11 cellular contexts compared by ENCODE assay signal in the genomic region with DNA sequence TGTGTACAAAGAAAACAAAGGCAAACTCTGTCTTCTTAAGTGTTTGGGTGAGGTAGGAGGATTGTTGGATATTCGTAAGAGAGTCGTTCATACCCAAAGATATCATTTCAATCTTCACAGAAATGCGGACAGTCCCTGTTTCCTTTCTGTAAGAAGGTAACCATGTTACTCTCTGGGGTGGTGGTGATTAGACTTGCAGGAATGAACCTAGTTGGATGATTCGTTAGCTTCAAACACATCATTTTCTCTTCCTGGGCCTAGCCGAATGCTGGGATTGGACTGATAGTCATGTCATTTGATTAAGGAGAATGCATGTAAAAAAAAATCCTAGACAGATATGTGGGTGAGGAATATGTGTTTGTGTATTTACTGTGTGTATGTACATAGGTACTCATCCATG. TPM values are rescaled to one million over a fixed set of nuclear protein-coding genes. Genes with fewer than 3 reads are reported as not detected.
DNase-seq lines count a peak whose midpoint lies in the region; ATAC-seq, FAIRE-seq and TF ChIP-seq lines count a peak whose summit lies in the region.
"Had no signal": no experiment of that assay in that cellular context is flagged by ENCODE, and none has a peak within 500 bp of the region (broad histone marks: within the 10 kb centered on the region; RNA-seq: fewer than 3 reads in every experiment).

No MANE protein-coding gene starts in this region.

- intact Hi-C loops in activated CD4-positive, alpha-beta memory T cell treated with anti-CD3 and anti-CD28 coated beads for 36 hours (cut with micrococcal nuclease), result no loop called here
- intact Hi-C loops in thyroid gland (cut with DNase I), result no loop called here

- peak overlapping the region; percentile 8 for H3K4me3 Mint-ChIP-seq in activated CD4-positive, alpha-beta memory T cell treated with anti-CD3 and anti-CD28 coated beads, Interleukin-2, amount 10 ng/mL, durations not matched to agents 7 days and 5 days
- H3K4me3 Mint-ChIP-seq in activated CD4-positive, alpha-beta memory T cell treated with anti-CD3 and anti-CD28 coated beads for 36 hours, result no peak overlapping the region
- H3K4me3 Mint-ChIP-seq in astrocyte (ENCODE audit: unreplicated experiment), result no peak overlapping the region

- no peak for ATAC-seq in HG03521 (IDR thresholded peaks at IDR 0.05; ENCODE audit: unreplicated experiment)

- POLR2A ChIA-PET in activated CD4-positive, alpha-beta memory T cell treated with anti-CD3 and anti-CD28 coated beads, Interleukin-2, amount 10 ng/mL, durations not matched to agents 7 days and 5 days (lab: Charles Lee), result interaction anchor here (5.9 kb wide), 1 partner anchor 12 kb away, joined by 47 read pairs; a partner anchor contains a TSS
- POLR2A ChIA-PET in activated CD4-positive, alpha-beta memory T cell treated with anti-CD3 and anti-CD28 coated beads for 36 hours (lab: Charles Lee), result interaction anchor here (1.2 kb wide), 1 partner anchor 13 kb away, joined by 4 read pairs; no protein-coding TSS in a partner anchor

- FAIRE-seq in astrocyte (lab: Jason Lieb, UNC), result peak; percentile 95

- 78 to 82% methylated on average over 5 of the region's 5 CpGs for WGBS in thyroid gland, 2 donors

- H3K4me3 ChIP-seq in astrocyte (ENCODE audit: insufficient read depth, low read depth, low read length) (no peak overlapping the region), thyroid gland (replicated peaks in 1 of 3) (no peak overlapping the region)

- no peak overlapping the region for H3K4me2 ChIP-seq in astrocyte (ENCODE audit: low read length)

- H3K4me1 Mint-ChIP-seq in activated CD4-positive, alpha-beta memory T cell treated with anti-CD3 and anti-CD28 coated beads, Interleukin-2, amount 10 ng/mL, durations not matched to agents 7 days and 5 days, result peaks cover 86% of the 10 kb centered on the region
- peaks cover 80% of the 10 kb centered on the region for H3K4me1 Mint-ChIP-seq in activated CD4-positive, alpha-beta memory T cell treated with anti-CD3 and anti-CD28 coated beads for 36 hours (ENCODE audit: low read depth)
- peaks cover 32% of the 10 kb centered on the region for H3K4me1 Mint-ChIP-seq in astrocyte (ENCODE audit: low read depth, unreplicated experiment)

- no peak for DNase-seq in activated CD4-positive, alpha-beta memory T cell treated with anti-CD3 and anti-CD28 coated beads, Interleukin-2, amount 10 ng/mL, durations not matched to agents 7 days and 5 days
- DNase-seq in activated CD4-positive, alpha-beta memory T cell treated with anti-CD3 and anti-CD28 coated beads for 36 hours, result no peak
- DNase-seq in astrocyte (ENCODE audit: low read depth) (peak; percentile 55), kidney tubule cell (ENCODE audit: low spot score) (peak; percentile 74), thyroid gland (no peak), DMS79 treated with DMSO at 0.1 percent for 48 hours (lab: John Stamatoyannopoulos, UW) (no peak), NCI-H1694 (lab: John Stamatoyannopoulos, UW) (no peak)
- DNase-seq: cerebellar nuclear complex, GF-D8, NCI-H2029 had no signal

- no peak overlapping the region for H3K27ac Mint-ChIP-seq in activated CD4-positive, alpha-beta memory T cell treated with anti-CD3 and anti-CD28 coated beads, Interleukin-2, amount 10 ng/mL, durations not matched to agents 7 days and 5 days
- no peak overlapping the region for H3K27ac Mint-ChIP-seq in activated CD4-positive, alpha-beta memory T cell treated with anti-CD3 and anti-CD28 coated beads for 36 hours
- peak overlapping the region; percentile 90 for H3K27ac Mint-ChIP-seq in astrocyte (ENCODE audit: unreplicated experiment)

- H3K36me3 ChIP-seq in astrocyte (ENCODE audit: insufficient read depth, low read length) (no peaks in the 10 kb centered on the region), thyroid gland (no peaks in the 10 kb centered on the region)

- H3K27me3 Mint-ChIP-seq in activated CD4-positive, alpha-beta memory T cell treated with anti-CD3 and anti-CD28 coated beads, Interleukin-2, amount 10 ng/mL, durations not matched to agents 7 days and 5 days, result no peaks in the 10 kb centered on the region
- H3K27me3 Mint-ChIP-seq in activated CD4-positive, alpha-beta memory T cell treated with anti-CD3 and anti-CD28 coated beads for 36 hours, result no peaks in the 10 kb centered on the region
- no peaks in the 10 kb centered on the region for H3K27me3 Mint-ChIP-seq in astrocyte (ENCODE audit: low read depth, unreplicated experiment)

- H3K9ac ChIP-seq in astrocyte (ENCODE audit: low read length), result no peak overlapping the region

- H2AFZ ChIP-seq in astrocyte (ENCODE audit: low read depth, low read length), result no peak overlapping the region

- H3K27ac ChIP-seq in astrocyte (ENCODE audit: low read depth, low read length) (no peak overlapping the region), thyroid gland (peak overlapping the region; percentile 52 to 85 (median 80))

- H3K36me3 Mint-ChIP-seq in activated CD4-positive, alpha-beta memory T cell treated with anti-CD3 and anti-CD28 coated beads, Interleukin-2, amount 10 ng/mL, durations not matched to agents 7 days and 5 days (ENCODE audit: low read depth), result peaks cover 15% of the 10 kb centered on the region
- H3K36me3 Mint-ChIP-seq in activated CD4-positive, alpha-beta memory T cell treated with anti-CD3 and anti-CD28 coated beads for 36 hours, result peaks cover 4% of the 10 kb centered on the region
- H3K36me3 Mint-ChIP-seq in astrocyte (ENCODE audit: low read depth, unreplicated experiment), result no peaks in the 10 kb centered on the region

- TF ChIP-seq CTCF in astrocyte (IDR thresholded peaks at IDR 0.05; ENCODE audit: insufficient read depth, low read depth, low read length) (no peak), thyroid gland (IDR thresholded peaks at IDR 0.05) (no peak)

- peaks cover 2% of the 10 kb centered on the region for H3K9me3 Mint-ChIP-seq in activated CD4-positive, alpha-beta memory T cell treated with anti-CD3 and anti-CD28 coated beads, Interleukin-2, amount 10 ng/mL, durations not matched to agents 7 days and 5 days
- H3K9me3 Mint-ChIP-seq in activated CD4-positive, alpha-beta memory T cell treated with anti-CD3 and anti-CD28 coated beads for 36 hours, result no peaks in the 10 kb centered on the region
- H3K9me3 Mint-ChIP-seq in astrocyte (ENCODE audit: unreplicated experiment), result peaks cover 4% of the 10 kb centered on the region

- no peaks in the 10 kb centered on the region for H3K79me2 ChIP-seq in astrocyte (ENCODE audit: insufficient read depth, low read length)

- no peak for TF ChIP-seq POLR2A in thyroid gland (IDR thresholded peaks at IDR 0.05)

- H3K27me3 ChIP-seq in astrocyte (ENCODE audit: insufficient read depth, low read length) (no peaks in the 10 kb centered on the region), thyroid gland (no peaks in the 10 kb centered on the region)

- CTCF ChIA-PET in activated CD4-positive, alpha-beta memory T cell treated with anti-CD3 and anti-CD28 coated beads, Interleukin-2, amount 10 ng/mL, durations not matched to agents 7 days and 5 days (lab: Charles Lee), result interaction anchor here (0.9 to 2.5 kb wide), 3 partner anchors 12 to 16 kb away, joined by 4 to 9 read pairs (median 5); a partner anchor contains a TSS
- CTCF ChIA-PET in activated CD4-positive, alpha-beta memory T cell treated with anti-CD3 and anti-CD28 coated beads for 36 hours (lab: Charles Lee), result interaction anchor here (1.5 to 2.2 kb wide), 2 partner anchors 12 to 210 kb away, joined by 3 to 5 read pairs; a partner anchor contains a TSS

- H3K4me1 ChIP-seq in astrocyte (ENCODE audit: insufficient read depth, low read length), result peaks cover 16% of the 10 kb centered on the region
- H3K4me1 ChIP-seq in thyroid gland, result peaks cover 52 to 57% of the 10 kb centered on the region in 2 donors

- H3K9me3 ChIP-seq in astrocyte (ENCODE audit: insufficient read depth, low read depth, low read length) (no peaks in the 10 kb centered on the region), thyroid gland (no peaks in the 10 kb centered on the region)

- H4K20me1 ChIP-seq in astrocyte (ENCODE audit: insufficient read depth, low read length), result peaks cover 4% of the 10 kb centered on the region

RNA-seq across cellular contexts. Expression of a gene that starts 12.4 kb away (rescaled TPM):
- total RNA-seq in activated CD4-positive, alpha-beta memory T cell treated with anti-CD3 and anti-CD28 coated beads, Interleukin-2, amount 10 ng/mL, durations not matched to agents 7 days and 5 days, result 10 to 100 TPM; 48.8 to 52.6 TPM
- 10 to 100 TPM; 10.8 to 12.7 TPM for total RNA-seq in activated CD4-positive, alpha-beta memory T cell treated with anti-CD3 and anti-CD28 coated beads for 36 hours
- total RNA-seq in astrocyte (9.4 and 11.4 TPM in 2 replicates), thyroid gland (10 to 100 TPM; 23.3 to 31.4 (median 28.0) TPM)

Comparison
In these comparisons a context has a peak if more than half of its experiments do, and no peak if none do; other contexts are left out.
1. DNase-seq: peak in astrocyte (single experiment) and kidney tubule cell (single experiment); none in activated CD4-positive, alpha-beta memory T cell treated with anti-CD3 and anti-CD28 coated beads, Interleukin-2, amount 10 ng/mL, durations not matched to agents 7 days and 5 days (single experiment), activated CD4-positive, alpha-beta memory T cell treated with anti-CD3 and anti-CD28 coated beads for 36 hours (single experiment), thyroid gland (0 of 2), DMS79 treated with DMSO at 0.1 percent for 48 hours (single experiment) and NCI-H1694 (single experiment).